In the genomic region with DNA sequence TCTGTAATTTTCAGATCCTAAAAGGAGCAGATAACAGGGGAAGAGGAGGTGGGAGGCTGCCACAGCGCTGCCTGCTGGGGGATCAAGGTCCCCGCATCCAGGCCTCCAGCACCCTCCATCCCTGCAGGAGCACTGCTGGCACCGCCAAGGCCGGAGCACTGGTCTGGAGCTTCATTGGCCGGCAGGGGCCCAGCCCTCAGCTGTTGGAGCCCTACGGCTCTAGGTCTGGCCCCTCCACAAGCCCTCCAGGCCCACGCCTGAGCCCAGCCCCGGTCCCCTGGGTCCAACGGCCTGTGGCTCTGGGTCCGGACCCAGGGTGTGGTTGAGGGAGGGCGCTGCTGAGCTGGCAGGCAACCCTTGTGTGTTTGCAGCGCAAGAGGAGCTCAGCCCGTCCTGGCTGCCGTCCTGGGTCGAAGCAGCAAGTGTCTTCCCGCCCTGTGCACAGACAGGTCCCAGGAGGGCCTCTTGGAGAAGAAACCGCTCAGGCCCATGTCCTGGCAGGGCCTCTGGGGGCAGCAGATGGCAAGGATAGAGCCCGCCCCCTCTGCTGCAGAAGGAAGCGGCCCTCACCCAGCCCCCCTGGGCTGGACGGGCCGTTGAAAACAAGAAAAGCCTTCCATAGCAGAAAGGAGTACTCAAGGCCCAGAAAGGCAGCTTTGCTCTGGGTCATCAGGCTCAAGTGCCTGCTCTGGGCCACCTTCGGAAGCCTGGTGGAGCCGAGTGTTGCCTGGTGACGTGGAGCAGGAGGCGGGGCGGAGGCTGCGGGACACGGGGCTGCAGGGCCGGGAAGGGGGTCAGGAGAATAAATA, we compare ENCODE assay signal across 1 cellular context.
TF ChIP-seq lines count a peak whose summit lies in the region.

No MANE protein-coding gene starts in this region.

TF ChIP-seq in endothelial cell of umbilical vein, 7 proteins besides CTCF, POLR2A, EP300 and RAD21 (continued from another document):
- no peak for TF ChIP-seq EZH2 (IDR thresholded peaks at IDR 0.05; ENCODE audit: borderline replicate concordance, low read depth, low read length, severe bottlenecking)
- TF ChIP-seq GATA2 (IDR thresholded peaks at IDR 0.05; ENCODE audit: insufficient read depth, insufficient read length, low read depth, low read length), result no peak
- TF ChIP-seq, protein P1, sequence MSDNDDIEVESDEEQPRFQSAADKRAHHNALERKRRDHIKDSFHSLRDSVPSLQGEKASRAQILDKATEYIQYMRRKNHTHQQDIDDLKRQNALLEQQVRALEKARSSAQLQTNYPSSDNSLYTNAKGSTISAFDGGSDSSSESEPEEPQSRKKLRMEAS (IDR thresholded peaks at IDR 0.05; ENCODE audit: insufficient read depth, insufficient read length), result no peak
- no peak for TF ChIP-seq POLR2AphosphoS5 (IDR thresholded peaks at IDR 0.05; ENCODE audit: insufficient read depth, low read depth, low read length)
- TF ChIP-seq MYC (IDR thresholded peaks at IDR 0.05; ENCODE audit: low read depth, low read length), result no peak
- no peak for TF ChIP-seq FOS (IDR thresholded peaks at IDR 0.05; ENCODE audit: borderline replicate concordance, insufficient read depth, low read length)
